ENCODE assay signal across 9 cellular contexts in the genomic region with DNA sequence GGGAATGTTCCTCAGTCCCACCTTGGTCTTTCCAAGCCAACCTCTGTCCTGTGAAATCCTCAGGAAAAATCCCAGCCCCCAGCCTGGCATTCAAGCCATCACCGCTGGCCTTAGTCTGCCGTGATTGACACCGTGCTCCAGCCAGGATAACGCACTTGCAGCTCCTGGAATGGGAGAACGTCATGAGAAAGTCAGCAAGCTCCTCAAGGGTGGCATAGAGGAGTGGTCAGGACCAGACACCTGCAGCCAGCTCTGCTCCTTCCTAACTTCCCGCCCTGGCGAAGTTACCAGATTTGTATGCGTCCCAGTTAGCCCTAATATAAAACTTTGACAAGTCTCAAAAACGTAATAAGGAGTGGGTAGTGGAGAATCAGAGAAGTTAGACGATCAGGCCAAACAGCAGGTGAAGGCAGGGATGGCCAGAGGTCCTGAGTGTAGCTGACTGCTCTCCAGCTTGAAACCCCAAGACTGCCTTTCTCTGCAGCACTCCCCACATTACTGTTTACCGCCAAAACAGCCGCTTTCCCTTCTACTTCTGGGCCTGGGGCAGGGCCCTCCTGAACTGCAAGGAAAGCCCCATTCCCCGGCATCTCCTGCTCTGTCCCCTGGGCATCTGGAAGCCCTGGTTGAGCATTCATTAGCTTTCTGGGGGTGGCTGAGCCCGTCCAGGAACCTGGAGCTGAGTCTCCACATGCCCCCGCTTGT. TPM values are rescaled to one million over a fixed set of nuclear protein-coding genes. Genes with fewer than 3 reads are reported as not detected.
DNase-seq lines count a peak whose midpoint lies in the region; ATAC-seq, FAIRE-seq and TF ChIP-seq lines count a peak whose summit lies in the region.
"Had no signal": no experiment of that assay in that cellular context is flagged by ENCODE, and none has a peak within 500 bp of the region (broad histone marks: within the 10 kb centered on the region; RNA-seq: fewer than 3 reads in every experiment).

No MANE protein-coding gene starts in this region.

- H3K36me3 Mint-ChIP-seq in CD14-positive monocyte (peaks cover 3 to 4% of the 10 kb centered on the region in 2 donors), nephron progenitor cell (ENCODE audit: low read depth) (no peaks in the 10 kb centered on the region)

- H3K4me3 Mint-ChIP-seq in CD14-positive monocyte (peak overlapping the region; percentile 17 to 82), nephron progenitor cell (peak overlapping the region; percentile 85)

- H3K9me1 ChIP-seq in endothelial cell of umbilical vein (replicated peaks; ENCODE audit: control insufficient read depth, extremely low read depth, insufficient read depth, low read length): no peaks in the 10 kb centered on the region

- peak; percentile 31 for ATAC-seq in Panc1
- no peak for ATAC-seq in GM19351 (IDR thresholded peaks at IDR 0.05; ENCODE audit: unreplicated experiment)

- peak overlapping the region; percentile 78 for H3K4me2 ChIP-seq in endothelial cell of umbilical vein (ENCODE audit: insufficient read depth, low read length)

- H3K9me3 ChIP-seq in Panc1 (ENCODE audit: control insufficient read depth, insufficient read depth, low read depth, low read length): no peaks in the 10 kb centered on the region
- no peaks in the 10 kb centered on the region for H3K9me3 ChIP-seq in endothelial cell of umbilical vein (replicated peaks; ENCODE audit: control insufficient read depth, insufficient read depth, low read length)

- H3K9me3 Mint-ChIP-seq in CD14-positive monocyte (peaks cover 0 to 29% (median 12%) of the 10 kb centered on the region in 7 donors), nephron progenitor cell (no peaks in the 10 kb centered on the region)

- H3K4me1 Mint-ChIP-seq in CD14-positive monocyte: peaks cover 5% of the 10 kb centered on the region
- H3K4me1 Mint-ChIP-seq in nephron progenitor cell: peaks cover 9% of the 10 kb centered on the region

- no peak for DNase-seq in CD14-positive monocyte (ENCODE audit: low spot score)
- DNase-seq in Panc1 (ENCODE audit: low read depth, low spot score): no peak
- DNase-seq in endothelial cell of umbilical vein (ENCODE audit: low read depth, low spot score): no peak
- DNase-seq in nephron progenitor cell: no peak
- no peak for DNase-seq in DMS 273 (lab: John Stamatoyannopoulos, UW; ENCODE audit: unreplicated experiment)
- no peak for DNase-seq in NCI-H2171 (lab: John Stamatoyannopoulos, UW)
- DNase-seq in stimulated activated CD4-positive, alpha-beta T cell treated with anti-CD3 and anti-CD28 coated beads, Interleukin-1b, Interleukin-23, amount 100 ng/mL, for 48 hours: no peak

- TF ChIP-seq CTCF in CD14-positive monocyte (IDR thresholded peaks at IDR 0.05): no peak
- no peak for TF ChIP-seq CTCF in Panc1 (IDR thresholded peaks at IDR 0.05)
- TF ChIP-seq CTCF in endothelial cell of umbilical vein (IDR thresholded peaks at IDR 0.05; ENCODE audit: extremely low read depth in 1 of 2, insufficient read depth in 1 of 2, low read depth in 1 of 2, low read length in 2 of 2): no peak
- TF ChIP-seq CTCF in nephron progenitor cell (IDR thresholded peaks at IDR 0.05): no peak

- TF ChIP-seq POLR2A in endothelial cell of umbilical vein (IDR thresholded peaks at IDR 0.05; ENCODE audit: low read depth, low read length): no peak

- BruUV-seq in Panc1 (replicated peaks; lab: Mats Ljungman, UMichigan) (no TSS peak), endothelial cell of umbilical vein (replicated peaks; lab: Mats Ljungman, UMichigan) (no TSS peak)

- H3K79me2 ChIP-seq in endothelial cell of umbilical vein (ENCODE audit: control insufficient read depth, insufficient read depth, low read length): no peaks in the 10 kb centered on the region

- H3K27ac ChIP-seq in Panc1 (ENCODE audit: low read length) (peak overlapping the region; percentile 36), endothelial cell of umbilical vein (ENCODE audit: insufficient read depth, low read depth, low read length) (no peak overlapping the region)
- H3K27ac ChIP-seq: epithelial cell of prostate had no signal

- POLR2A ChIA-PET in Panc1 (lab: Charles Lee): no interaction called here
- POLR2A ChIA-PET in endothelial cell of umbilical vein (lab: Charles Lee): interaction anchor here (2.1 kb wide), 1 partner anchor 33 kb away, joined by 5 read pairs; no protein-coding TSS in a partner anchor

- intact Hi-C loops in CD14-positive monocyte (cut with micrococcal nuclease): no loop called here
- intact Hi-C loops in Panc1 (cut with micrococcal nuclease; ENCODE audit: unreplicated experiment): no loop called here
- intact Hi-C loops in endothelial cell of umbilical vein (cut with micrococcal nuclease): loop anchor here (1.0 to 2.0 kb wide), 3 partner anchors 10 to 33 kb away; no protein-coding TSS in a partner anchor

- peaks cover 67 to 80% (median 73%) of the 10 kb centered on the region in 3 donors for H3K27me3 Mint-ChIP-seq in CD14-positive monocyte (ENCODE audit: low read depth in 3 of 3)
- peaks cover 65% of the 10 kb centered on the region for H3K27me3 Mint-ChIP-seq in nephron progenitor cell (ENCODE audit: low read depth, poor library complexity)

- CTCF ChIA-PET in Panc1 (lab: Charles Lee): interaction anchor here (0.6 kb wide), 1 partner anchor 321 kb away, joined by 3 read pairs; no protein-coding TSS in a partner anchor
- CTCF ChIA-PET in endothelial cell of umbilical vein (lab: Charles Lee): interaction anchor here (1.4 to 3.9 kb wide), 10 partner anchors 10 to 211 kb away, joined by 4 to 28 read pairs (median 7); no protein-coding TSS in a partner anchor

- in situ Hi-C loops in Panc1 (cut with HindIII; ENCODE audit: low pct_unique_long_range_greater_than_20kb, low sequenced_read_pairs): no loop called here

- H3K27me3 ChIP-seq in Panc1 (ENCODE audit: control insufficient read depth, insufficient read depth, low read length) (no peaks in the 10 kb centered on the region), endothelial cell of umbilical vein (ENCODE audit: control insufficient read depth in 2 of 2, insufficient read depth in 2 of 2, low read length in 2 of 2) (peaks cover 0 to 2% of the 10 kb centered on the region in 2 experiments)

- no peak for FAIRE-seq in endothelial cell of umbilical vein (lab: Jason Lieb, UNC)

- no peak overlapping the region for H3K9ac ChIP-seq in endothelial cell of umbilical vein (replicated peaks; ENCODE audit: extremely low read depth, insufficient read depth, low read length)

- no peaks in the 10 kb centered on the region for H4K20me1 ChIP-seq in endothelial cell of umbilical vein (replicated peaks; ENCODE audit: control insufficient read depth, extremely low read depth, insufficient read depth, low read length)

- dilution Hi-C loops in endothelial cell of umbilical vein (cut with MboI; ENCODE audit: extremely low pct_ligation_motif_present, low sequenced_read_pairs): no loop called here

- no peak overlapping the region for H3K27ac Mint-ChIP-seq in CD14-positive monocyte
- no peak overlapping the region for H3K27ac Mint-ChIP-seq in nephron progenitor cell

- H3K4me1 ChIP-seq in Panc1 (ENCODE audit: control insufficient read depth, insufficient read depth, low read length) (peaks cover 9% of the 10 kb centered on the region), endothelial cell of umbilical vein (ENCODE audit: control insufficient read depth, extremely low read depth, insufficient read depth, low read length) (peaks cover 33% of the 10 kb centered on the region)

- H3K36me3 ChIP-seq in Panc1 (ENCODE audit: control insufficient read depth, insufficient read depth, low read length) (no peaks in the 10 kb centered on the region), endothelial cell of umbilical vein (ENCODE audit: control insufficient read depth in 2 of 2, extremely low read depth in 1 of 2, insufficient read depth in 2 of 2, low read length in 2 of 2) (no peaks in the 10 kb centered on the region)

- H3K4me3 ChIP-seq in Panc1 (ENCODE audit: low read depth in 2 of 2, low read length in 2 of 2) (peak overlapping the region; percentile 61 to 62), endothelial cell of umbilical vein (replicated peaks in 1 of 3; ENCODE audit: insufficient read depth in 1 of 3, low read depth in 1 of 3, low read length in 3 of 3) (peak overlapping the region in 2 of 3 experiments; percentile 19 to 53)

- peak overlapping the region; percentile 99 for H2AFZ ChIP-seq in endothelial cell of umbilical vein (ENCODE audit: low read depth, low read length)

TF ChIP-seq in endothelial cell of umbilical vein, 7 proteins besides CTCF, POLR2A, EP300 and RAD21:
- TF ChIP-seq FOS (IDR thresholded peaks at IDR 0.05; ENCODE audit: borderline replicate concordance, insufficient read depth, low read length) (no peak), EZH2 (IDR thresholded peaks at IDR 0.05; ENCODE audit: borderline replicate concordance, low read depth, low read length, severe bottlenecking) (no peak), POLR2AphosphoS5 (IDR thresholded peaks at IDR 0.05; ENCODE audit: insufficient read depth, low read depth, low read length) (no peak), JUN (IDR thresholded peaks at IDR 0.05; ENCODE audit: borderline replicate concordance, insufficient read depth, insufficient read length, low read depth) (no peak), MYC (IDR thresholded peaks at IDR 0.05; ENCODE audit: low read depth, low read length) (no peak), GATA2 (IDR thresholded peaks at IDR 0.05; ENCODE audit: insufficient read depth, insufficient read length, low read depth, low read length) (no peak)
- TF ChIP-seq, protein P1, sequence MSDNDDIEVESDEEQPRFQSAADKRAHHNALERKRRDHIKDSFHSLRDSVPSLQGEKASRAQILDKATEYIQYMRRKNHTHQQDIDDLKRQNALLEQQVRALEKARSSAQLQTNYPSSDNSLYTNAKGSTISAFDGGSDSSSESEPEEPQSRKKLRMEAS (IDR thresholded peaks at IDR 0.05; ENCODE audit: insufficient read depth, insufficient read length): no peak

RNA-seq across cellular contexts. Expression of a gene that starts 1.3 kb away (rescaled TPM):
- polyA plus RNA-seq in CD14-positive monocyte: not detected
- total RNA-seq in Panc1 (2021; ENCODE audit: unreplicated experiment): 116 TPM
- 140 TPM for polyA plus RNA-seq in Panc1 (2012; ENCODE audit: insufficient read length)
- total RNA-seq in endothelial cell of umbilical vein: 131 and 165 TPM in 2 replicates
- polyA plus RNA-seq in endothelial cell of umbilical vein: 335 and 365 TPM in 2 replicates
- 311 and 362 TPM in 2 replicates for polyA plus RNA-seq in endothelial cell of umbilical vein (2011; cell fraction: cytosol; rRNA removed)
- polyA plus RNA-seq in endothelial cell of umbilical vein (2011; cell fraction: nucleus; rRNA removed): 162 and 176 TPM in 2 replicates
- polyA plus RNA-seq in endothelial cell of umbilical vein (2012): 151 and 203 TPM in 2 replicates
- 287 and 327 TPM in 2 replicates for polyA minus RNA-seq in endothelial cell of umbilical vein
- polyA minus RNA-seq in endothelial cell of umbilical vein (2011; cell fraction: cytosol; rRNA and poly(A)+ RNA removed): not detected
- 67.8 and 100 TPM in 2 replicates for polyA minus RNA-seq in endothelial cell of umbilical vein (2011; cell fraction: nucleus; rRNA and poly(A)+ RNA removed)
